ENCODE assay signal across 2 cellular contexts in genomic region chr19:10126213-10126639, GRCh38.
A peak's percentile ranks its signal among the peaks of the same experiment; 100 is the strongest.
TF ChIP-seq lines count a peak whose summit lies in the region.

No MANE protein-coding gene starts in this region.

TF ChIP-seq in liver, 16 proteins besides CTCF, POLR2A, EP300 and RAD21:
- TF ChIP-seq YY1 (IDR thresholded peaks at IDR 0.05), result peak; percentile 44
- TF ChIP-seq FOXA1 (IDR thresholded peaks at IDR 0.05), result no peak

TF ChIP-seq in HepG2, 621 proteins besides CTCF, POLR2A, EP300 and RAD21:
- TF ChIP-seq SIN3A (IDR thresholded peaks at IDR 0.05; ENCODE audit: borderline replicate concordance, low read depth, low read length), result no peak
- no peak for TF ChIP-seq ZNF766 (CRISPR knock-in tag; IDR thresholded peaks at IDR 0.05; ENCODE audit: borderline replicate concordance)
- TF ChIP-seq PAF1 (CRISPR knock-in tag; IDR thresholded peaks at IDR 0.05), result no peak
- no peak for TF ChIP-seq ZNF292 (CRISPR knock-in tag; IDR thresholded peaks at IDR 0.05; ENCODE audit: borderline replicate concordance, low read depth)
- TF ChIP-seq ATF1 (CRISPR knock-in tag; IDR thresholded peaks at IDR 0.05), result no peak
- TF ChIP-seq DMAP1 (CRISPR knock-in tag; IDR thresholded peaks at IDR 0.05), result no peak
- TF ChIP-seq ZFP36 (IDR thresholded peaks at IDR 0.05; ENCODE audit: borderline replicate concordance, low read depth, low read length, partially characterized antibody), result no peak
- TF ChIP-seq, protein P1, sequence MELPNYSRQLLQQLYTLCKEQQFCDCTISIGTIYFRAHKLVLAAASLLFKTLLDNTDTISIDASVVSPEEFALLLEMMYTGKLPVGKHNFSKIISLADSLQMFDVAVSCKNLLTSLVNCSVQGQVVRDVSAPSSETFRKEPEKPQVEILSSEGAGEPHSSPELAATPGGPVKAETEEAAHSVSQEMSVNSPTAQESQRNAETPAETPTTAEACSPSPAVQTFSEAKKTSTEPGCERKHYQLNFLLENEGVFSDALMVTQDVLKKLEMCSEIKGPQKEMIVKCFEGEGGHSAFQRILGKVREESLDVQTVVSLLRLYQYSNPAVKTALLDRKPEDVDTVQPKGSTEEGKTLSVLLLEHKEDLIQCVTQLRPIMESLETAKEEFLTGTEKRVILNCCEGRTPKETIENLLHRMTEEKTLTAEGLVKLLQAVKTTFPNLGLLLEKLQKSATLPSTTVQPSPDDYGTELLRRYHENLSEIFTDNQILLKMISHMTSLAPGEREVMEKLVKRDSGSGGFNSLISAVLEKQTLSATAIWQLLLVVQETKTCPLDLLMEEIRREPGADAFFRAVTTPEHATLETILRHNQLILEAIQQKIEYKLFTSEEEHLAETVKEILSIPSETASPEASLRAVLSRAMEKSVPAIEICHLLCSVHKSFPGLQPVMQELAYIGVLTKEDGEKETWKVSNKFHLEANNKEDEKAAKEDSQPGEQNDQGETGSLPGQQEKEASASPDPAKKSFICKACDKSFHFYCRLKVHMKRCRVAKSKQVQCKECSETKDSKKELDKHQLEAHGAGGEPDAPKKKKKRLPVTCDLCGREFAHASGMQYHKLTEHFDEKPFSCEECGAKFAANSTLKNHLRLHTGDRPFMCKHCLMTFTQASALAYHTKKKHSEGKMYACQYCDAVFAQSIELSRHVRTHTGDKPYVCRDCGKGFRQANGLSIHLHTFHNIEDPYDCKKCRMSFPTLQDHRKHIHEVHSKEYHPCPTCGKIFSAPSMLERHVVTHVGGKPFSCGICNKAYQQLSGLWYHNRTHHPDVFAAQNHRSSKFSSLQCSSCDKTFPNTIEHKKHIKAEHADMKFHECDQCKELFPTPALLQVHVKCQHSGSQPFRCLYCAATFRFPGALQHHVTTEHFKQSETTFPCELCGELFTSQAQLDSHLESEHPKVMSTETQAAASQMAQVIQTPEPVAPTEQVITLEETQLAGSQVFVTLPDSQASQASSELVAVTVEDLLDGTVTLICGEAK (IDR thresholded peaks at IDR 0.05), result no peak
- TF ChIP-seq, protein P1 (CRISPR knock-in tag; IDR thresholded peaks at IDR 0.05), result no peak
- TF ChIP-seq, protein P2, sequence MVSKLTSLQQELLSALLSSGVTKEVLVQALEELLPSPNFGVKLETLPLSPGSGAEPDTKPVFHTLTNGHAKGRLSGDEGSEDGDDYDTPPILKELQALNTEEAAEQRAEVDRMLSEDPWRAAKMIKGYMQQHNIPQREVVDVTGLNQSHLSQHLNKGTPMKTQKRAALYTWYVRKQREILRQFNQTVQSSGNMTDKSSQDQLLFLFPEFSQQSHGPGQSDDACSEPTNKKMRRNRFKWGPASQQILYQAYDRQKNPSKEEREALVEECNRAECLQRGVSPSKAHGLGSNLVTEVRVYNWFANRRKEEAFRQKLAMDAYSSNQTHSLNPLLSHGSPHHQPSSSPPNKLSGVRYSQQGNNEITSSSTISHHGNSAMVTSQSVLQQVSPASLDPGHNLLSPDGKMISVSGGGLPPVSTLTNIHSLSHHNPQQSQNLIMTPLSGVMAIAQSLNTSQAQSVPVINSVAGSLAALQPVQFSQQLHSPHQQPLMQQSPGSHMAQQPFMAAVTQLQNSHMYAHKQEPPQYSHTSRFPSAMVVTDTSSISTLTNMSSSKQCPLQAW (CRISPR knock-in tag; IDR thresholded peaks at IDR 0.05), result no peak
- no peak for TF ChIP-seq HNRNPLL (IDR thresholded peaks at IDR 0.05; ENCODE audit: low read depth, low read length, poor library complexity, severe bottlenecking)
- no peak for TF ChIP-seq MEF2D (CRISPR knock-in tag; IDR thresholded peaks at IDR 0.05)
- TF ChIP-seq ZNF816 (CRISPR knock-in tag; IDR thresholded peaks at IDR 0.05; ENCODE audit: borderline replicate concordance), result no peak
- TF ChIP-seq, protein P3, sequence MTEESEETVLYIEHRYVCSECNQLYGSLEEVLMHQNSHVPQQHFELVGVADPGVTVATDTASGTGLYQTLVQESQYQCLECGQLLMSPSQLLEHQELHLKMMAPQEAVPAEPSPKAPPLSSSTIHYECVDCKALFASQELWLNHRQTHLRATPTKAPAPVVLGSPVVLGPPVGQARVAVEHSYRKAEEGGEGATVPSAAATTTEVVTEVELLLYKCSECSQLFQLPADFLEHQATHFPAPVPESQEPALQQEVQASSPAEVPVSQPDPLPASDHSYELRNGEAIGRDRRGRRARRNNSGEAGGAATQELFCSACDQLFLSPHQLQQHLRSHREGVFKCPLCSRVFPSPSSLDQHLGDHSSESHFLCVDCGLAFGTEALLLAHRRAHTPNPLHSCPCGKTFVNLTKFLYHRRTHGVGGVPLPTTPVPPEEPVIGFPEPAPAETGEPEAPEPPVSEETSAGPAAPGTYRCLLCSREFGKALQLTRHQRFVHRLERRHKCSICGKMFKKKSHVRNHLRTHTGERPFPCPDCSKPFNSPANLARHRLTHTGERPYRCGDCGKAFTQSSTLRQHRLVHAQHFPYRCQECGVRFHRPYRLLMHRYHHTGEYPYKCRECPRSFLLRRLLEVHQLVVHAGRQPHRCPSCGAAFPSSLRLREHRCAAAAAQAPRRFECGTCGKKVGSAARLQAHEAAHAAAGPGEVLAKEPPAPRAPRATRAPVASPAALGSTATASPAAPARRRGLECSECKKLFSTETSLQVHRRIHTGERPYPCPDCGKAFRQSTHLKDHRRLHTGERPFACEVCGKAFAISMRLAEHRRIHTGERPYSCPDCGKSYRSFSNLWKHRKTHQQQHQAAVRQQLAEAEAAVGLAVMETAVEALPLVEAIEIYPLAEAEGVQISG (CRISPR knock-in tag; IDR thresholded peaks at IDR 0.05), result no peak
- TF ChIP-seq ZSCAN12 (CRISPR knock-in tag; IDR thresholded peaks at IDR 0.05), result no peak
- no peak for TF ChIP-seq ZNF30 (CRISPR knock-in tag; IDR thresholded peaks at IDR 0.05)
- TF ChIP-seq, protein P4, sequence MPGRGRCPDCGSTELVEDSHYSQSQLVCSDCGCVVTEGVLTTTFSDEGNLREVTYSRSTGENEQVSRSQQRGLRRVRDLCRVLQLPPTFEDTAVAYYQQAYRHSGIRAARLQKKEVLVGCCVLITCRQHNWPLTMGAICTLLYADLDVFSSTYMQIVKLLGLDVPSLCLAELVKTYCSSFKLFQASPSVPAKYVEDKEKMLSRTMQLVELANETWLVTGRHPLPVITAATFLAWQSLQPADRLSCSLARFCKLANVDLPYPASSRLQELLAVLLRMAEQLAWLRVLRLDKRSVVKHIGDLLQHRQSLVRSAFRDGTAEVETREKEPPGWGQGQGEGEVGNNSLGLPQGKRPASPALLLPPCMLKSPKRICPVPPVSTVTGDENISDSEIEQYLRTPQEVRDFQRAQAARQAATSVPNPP (CRISPR knock-in tag; IDR thresholded peaks at IDR 0.05), result no peak
- no peak for TF ChIP-seq SAP130 (CRISPR knock-in tag; IDR thresholded peaks at IDR 0.05; ENCODE audit: low read depth)
- TF ChIP-seq CC2D1A (CRISPR knock-in tag; IDR thresholded peaks at IDR 0.05), result no peak
- TF ChIP-seq FOXP1 (IDR thresholded peaks at IDR 0.05), result no peak
- TF ChIP-seq FOXP1 (CRISPR knock-in tag; IDR thresholded peaks at IDR 0.05), result no peak
- TF ChIP-seq SPEN (CRISPR knock-in tag; IDR thresholded peaks at IDR 0.05; ENCODE audit: low read depth), result no peak
